In genomic region chr7:37758467-37758866, GRCh38 we compare ENCODE assay signal across 24 cellular contexts.
"Had no signal": no experiment of that assay in that cellular context is flagged by ENCODE, and none has a peak within 500 bp of the region (broad histone marks: within the 10 kb centered on the region; RNA-seq: fewer than 3 reads in every experiment).

No MANE protein-coding gene starts in this region.

- H3K27me3 ChIP-seq: breast epithelium, colonic mucosa, heart right ventricle, testis, vagina had no signal

- H3K36me3 ChIP-seq: breast epithelium, colonic mucosa, heart right ventricle, lower lobe of right lung, vagina had no signal

- H3K4me1 ChIP-seq: breast epithelium, colonic mucosa, lower lobe of right lung, testis, vagina had no signal

- H3K9me3 ChIP-seq: breast epithelium, colonic mucosa, lower lobe of right lung, testis, vagina had no signal

- H3K27ac Mint-ChIP-seq: activated CD4-positive, alpha-beta memory T cell treated with anti-CD3 and anti-CD28 coated beads, Interleukin-2, amount 10 ng/mL, durations not matched to agents 7 days and 5 days; activated naive CD4-positive, alpha-beta T cell treated with anti-CD3 and anti-CD28 coated beads for 36 hours; activated naive CD8-positive, alpha-beta T cell treated with anti-CD3 and anti-CD28 coated beads, Interleukin-2, amount 10 ng/mL, durations not matched to agents 7 days and 5 days; activated T-cell treated with anti-CD3 and anti-CD28 coated beads, Interleukin-2, amount 50 U/mL, for 72 hours; naive thymus-derived CD4-positive, alpha-beta T cell had no signal

- H3K4me3 Mint-ChIP-seq: activated CD4-positive, alpha-beta memory T cell treated with anti-CD3 and anti-CD28 coated beads, Interleukin-2, amount 10 ng/mL, durations not matched to agents 7 days and 5 days; activated naive CD4-positive, alpha-beta T cell treated with anti-CD3 and anti-CD28 coated beads for 36 hours; activated naive CD8-positive, alpha-beta T cell treated with anti-CD3 and anti-CD28 coated beads, Interleukin-2, amount 10 ng/mL, durations not matched to agents 7 days and 5 days; activated T-cell treated with anti-CD3 and anti-CD28 coated beads, Interleukin-2, amount 50 U/mL, for 72 hours; naive thymus-derived CD4-positive, alpha-beta T cell; neural crest cell had no signal

- FAIRE-seq: keratinocyte had no signal

- H3K9me3 Mint-ChIP-seq: activated CD4-positive, alpha-beta memory T cell treated with anti-CD3 and anti-CD28 coated beads, Interleukin-2, amount 10 ng/mL, durations not matched to agents 7 days and 5 days; activated naive CD4-positive, alpha-beta T cell treated with anti-CD3 and anti-CD28 coated beads for 36 hours; activated T-cell treated with anti-CD3 and anti-CD28 coated beads, Interleukin-2, amount 50 U/mL, for 72 hours; neural crest cell had no signal

- DNase-seq: activated CD4-positive, alpha-beta memory T cell treated with anti-CD3 and anti-CD28 coated beads, Interleukin-2, amount 10 ng/mL, durations not matched to agents 7 days and 5 days; activated CD4-positive, alpha-beta T cell treated with anti-CD3 and anti-CD28 coated beads for 48 hours; activated effector memory CD4-positive, alpha-beta T cell treated with Interleukin-2 at 50 U/mL for 16 hours; activated naive CD4-positive, alpha-beta T cell treated with anti-CD3 and anti-CD28 coated beads for 36 hours; activated naive CD8-positive, alpha-beta T cell treated with anti-CD3 and anti-CD28 coated beads, Interleukin-2, amount 10 ng/mL, durations not matched to agents 7 days and 5 days; activated T-cell treated with anti-CD3 and anti-CD28 coated beads, Interleukin-2, amount 50 U/mL, for 72 hours; amniotic stem cell; colonic mucosa; heart right ventricle; left colon; lower lobe of right lung; mesendoderm; naive thymus-derived CD4-positive, alpha-beta T cell; posterior cingulate gyrus; retina; stimulated activated CD4-positive, alpha-beta T cell treated with anti-CD3 and anti-CD28 coated beads, Interleukin-4, amount 100 ng/mL, for 1 hour; stimulated activated naive CD4-positive, alpha-beta T cell; testis; trophoblast cell had no signal

- H3K4me1 Mint-ChIP-seq: activated CD4-positive, alpha-beta memory T cell treated with anti-CD3 and anti-CD28 coated beads, Interleukin-2, amount 10 ng/mL, durations not matched to agents 7 days and 5 days had no signal

- H3K4me3 ChIP-seq: breast epithelium, colonic mucosa, heart right ventricle, lower lobe of right lung, testis, vagina had no signal

- ATAC-seq: activated T-cell treated with anti-CD3 and anti-CD28 coated beads, Interleukin-2, amount 50 U/mL, for 72 hours; heart right ventricle; left colon; naive thymus-derived CD4-positive, alpha-beta T cell had no signal

- H3K27ac ChIP-seq: breast epithelium, colonic mucosa, epithelial cell of prostate, heart right ventricle, lower lobe of right lung, testis, vagina had no signal

- H3K36me3 Mint-ChIP-seq: activated naive CD8-positive, alpha-beta T cell treated with anti-CD3 and anti-CD28 coated beads, Interleukin-2, amount 10 ng/mL, durations not matched to agents 7 days and 5 days; naive thymus-derived CD4-positive, alpha-beta T cell had no signal
